ENCODE assay signal across 22 cellular contexts in the genomic region with DNA sequence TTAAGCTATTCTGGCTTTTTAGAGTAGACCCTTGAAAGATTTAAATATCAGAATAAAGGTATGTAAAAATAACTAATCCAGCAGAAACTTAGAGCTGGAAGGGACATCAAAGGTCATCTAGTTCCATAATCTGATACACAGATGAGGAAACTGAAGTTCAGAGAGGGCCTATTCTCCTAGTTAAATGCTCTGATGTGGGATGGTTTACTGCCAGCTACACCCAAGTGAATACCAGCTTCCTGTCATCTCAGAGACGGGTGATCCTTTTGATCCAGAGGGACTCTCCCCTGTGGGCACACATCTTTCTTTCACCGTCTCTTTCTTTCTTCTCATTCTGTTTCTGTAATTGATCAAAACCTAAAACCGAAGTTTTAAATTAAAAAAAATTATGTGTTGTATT.
DNase-seq lines count a peak whose midpoint lies in the region; ATAC-seq lines count a peak whose summit lies in the region.
"Had no signal": no experiment of that assay in that cellular context is flagged by ENCODE, and none has a peak within 500 bp of the region (broad histone marks: within the 10 kb centered on the region; RNA-seq: fewer than 3 reads in every experiment).

No MANE protein-coding gene starts in this region.

- peaks cover 5% of the 10 kb centered on the region for H3K36me3 Mint-ChIP-seq in activated CD4-positive, alpha-beta T cell treated with anti-CD3 and anti-CD28 coated beads for 36 hours (ENCODE audit: low read depth)
- H3K36me3 Mint-ChIP-seq in activated T-helper 17 cell treated with anti-CD3 and anti-CD28 coated beads, Interleukin-2, amount 50 U/mL, for 72 hours (ENCODE audit: low read depth): peaks cover 5% of the 10 kb centered on the region
- H3K36me3 Mint-ChIP-seq in naive thymus-derived CD8-positive, alpha-beta T cell: peaks cover 0 to 3% (median 2%) of the 10 kb centered on the region in 3 donors

- POLR2A ChIA-PET in activated CD4-positive, alpha-beta T cell treated with anti-CD3 and anti-CD28 coated beads for 36 hours (lab: Charles Lee): no interaction called here
- POLR2A ChIA-PET in naive thymus-derived CD8-positive, alpha-beta T cell (lab: Charles Lee): no interaction called here

- H3K27ac Mint-ChIP-seq in activated CD4-positive, alpha-beta T cell treated with anti-CD3 and anti-CD28 coated beads for 36 hours: no peak overlapping the region
- no peak overlapping the region for H3K27ac Mint-ChIP-seq in activated T-helper 17 cell treated with anti-CD3 and anti-CD28 coated beads, Interleukin-2, amount 50 U/mL, for 72 hours
- H3K27ac Mint-ChIP-seq in naive thymus-derived CD8-positive, alpha-beta T cell: no peak overlapping the region
- H3K27ac Mint-ChIP-seq: CD14-positive monocyte, IgD-negative memory B cell had no signal

- intact Hi-C loops in activated CD4-positive, alpha-beta T cell treated with anti-CD3 and anti-CD28 coated beads for 36 hours (cut with DNase I, micrococcal nuclease): no loop called here
- intact Hi-C loops in posterior vena cava (cut with DNase I): no loop called here

- peaks cover 24% of the 10 kb centered on the region for H3K4me1 Mint-ChIP-seq in activated CD4-positive, alpha-beta T cell treated with anti-CD3 and anti-CD28 coated beads for 36 hours
- peaks cover 19% of the 10 kb centered on the region for H3K4me1 Mint-ChIP-seq in activated T-helper 17 cell treated with anti-CD3 and anti-CD28 coated beads, Interleukin-2, amount 50 U/mL, for 72 hours
- peaks cover 11 to 22% (median 19%) of the 10 kb centered on the region in 4 donors for H3K4me1 Mint-ChIP-seq in naive thymus-derived CD8-positive, alpha-beta T cell
- H3K4me1 Mint-ChIP-seq: CD14-positive monocyte had no signal

- peak; percentile 12 for DNase-seq in activated CD4-positive, alpha-beta T cell treated with anti-CD3 and anti-CD28 coated beads for 36 hours
- DNase-seq in activated CD4-positive, alpha-beta T cell treated with anti-CD3 and anti-CD28 coated beads for 1 hour: no peak
- peak; percentile 65 for DNase-seq in Jurkat, Clone E6-1 (ENCODE audit: low read depth, low spot score)
- peak in 6 of 10 donors; percentile 8 to 54 (median 23) for DNase-seq in naive thymus-derived CD8-positive, alpha-beta T cell
- DNase-seq in DMS153 treated with DMSO at 0.1 percent for 48 hours (lab: John Stamatoyannopoulos, UW; ENCODE audit: unreplicated experiment) (no peak), posterior vena cava (ENCODE audit: low spot score) (no peak)
- DNase-seq in activated T-cell treated with anti-CD3 and anti-CD28 coated beads, Interleukin-2, amount 50 U/mL, for 1 hour: no peak
- DNase-seq: COR-L47; DMS 273 treated with DMSO at 0.1 percent for 48 hours; GDM1; GM23248; NCI-H1092 treated with DMSO at 0.1 percent for 48 hours; NCI-H2081 treated with DMSO at 0.1 percent for 48 hours; NCI-H446 treated with DMSO at 0.1 percent for 48 hours; NCI-H69; NK-92 treated with Interleukin-12 subunit alpha and Interleukin-12 subunit beta, amount 100 ng/mL, for 24 hours had no signal

- no peaks in the 10 kb centered on the region for H3K27me3 Mint-ChIP-seq in activated CD4-positive, alpha-beta T cell treated with anti-CD3 and anti-CD28 coated beads for 36 hours
- no peaks in the 10 kb centered on the region for H3K27me3 Mint-ChIP-seq in activated T-helper 17 cell treated with anti-CD3 and anti-CD28 coated beads, Interleukin-2, amount 50 U/mL, for 72 hours
- H3K27me3 Mint-ChIP-seq in naive thymus-derived CD8-positive, alpha-beta T cell: no peaks in the 10 kb centered on the region
- H3K27me3 Mint-ChIP-seq: IgD-negative memory B cell had no signal

- ATAC-seq in activated CD4-positive, alpha-beta T cell treated with anti-CD3 and anti-CD28 coated beads for 36 hours: peak; percentile 81
- peak; percentile 81 for ATAC-seq in activated T-helper 17 cell treated with anti-CD3 and anti-CD28 coated beads, Interleukin-2, amount 50 U/mL, for 72 hours (replicated peaks)
- ATAC-seq in naive thymus-derived CD8-positive, alpha-beta T cell: peak; percentile 76 to 96
- ATAC-seq: Right ventricle myocardium inferior had no signal

- CTCF ChIA-PET in activated CD4-positive, alpha-beta T cell treated with anti-CD3 and anti-CD28 coated beads for 36 hours (lab: Charles Lee): interaction anchor here (1.4 to 1.6 kb wide), 2 partner anchors 9 to 21 kb away, joined by 3 to 4 read pairs; no protein-coding TSS in a partner anchor

- no peaks in the 10 kb centered on the region for H3K9me3 Mint-ChIP-seq in activated CD4-positive, alpha-beta T cell treated with anti-CD3 and anti-CD28 coated beads for 36 hours (ENCODE audit: low read depth)
- H3K9me3 Mint-ChIP-seq in activated T-helper 17 cell treated with anti-CD3 and anti-CD28 coated beads, Interleukin-2, amount 50 U/mL, for 72 hours: no peaks in the 10 kb centered on the region
- no peaks in the 10 kb centered on the region for H3K9me3 Mint-ChIP-seq in naive thymus-derived CD8-positive, alpha-beta T cell
- H3K9me3 Mint-ChIP-seq: IgD-negative memory B cell had no signal

- no peak overlapping the region for H3K4me3 ChIP-seq in Jurkat, Clone E6-1 (ENCODE audit: low read length)
- H3K4me3 ChIP-seq: GM23248, HAP-1, SK-N-MC had no signal

- H3K4me3 Mint-ChIP-seq in activated CD4-positive, alpha-beta T cell treated with anti-CD3 and anti-CD28 coated beads for 36 hours: no peak overlapping the region
- H3K4me3 Mint-ChIP-seq in activated T-helper 17 cell treated with anti-CD3 and anti-CD28 coated beads, Interleukin-2, amount 50 U/mL, for 72 hours: no peak overlapping the region
- H3K4me3 Mint-ChIP-seq in naive thymus-derived CD8-positive, alpha-beta T cell: peak overlapping the region in 1 of 10 donors; percentile 25
- H3K4me3 Mint-ChIP-seq: CD14-positive monocyte, IgD-negative memory B cell had no signal

Comparison
In these comparisons a context has a peak if more than half of its experiments do, and no peak if none do; other contexts are left out.
1. DNase-seq: peak in activated CD4-positive, alpha-beta T cell treated with anti-CD3 and anti-CD28 coated beads for 36 hours (single experiment), Jurkat, Clone E6-1 (single experiment) and naive thymus-derived CD8-positive, alpha-beta T cell (6 of 10); none in activated CD4-positive, alpha-beta T cell treated with anti-CD3 and anti-CD28 coated beads for 1 hour (single experiment), DMS153 treated with DMSO at 0.1 percent for 48 hours (single experiment), posterior vena cava (single experiment) and activated T-cell treated with anti-CD3 and anti-CD28 coated beads, Interleukin-2, amount 50 U/mL, for 1 hour (single experiment).
2. Peak in every context shown above with its lines, with median percentiles within 50 percentile points of each other: ATAC-seq.